In genomic region chr7:45756757-45757156, GRCh38 we compare ENCODE assay signal across 8 cellular contexts.
DNase-seq lines count a peak whose midpoint lies in the region; ATAC-seq and TF ChIP-seq lines count a peak whose summit lies in the region.
"Not testable (repeated sequence)": the region's sequence is repeated elsewhere in the genome, so short reads cannot be mapped to it uniquely, and the experiment has no call there.

No MANE protein-coding gene starts in this region.

- POLR2A ChIA-PET in BJ (lab: Charles Lee); activated B cell treated with CpG ODN at 0.5 μM for 24 hours (lab: Charles Lee): not testable (repeated sequence)

- not testable (repeated sequence) for H3K9me2 ChIP-seq in GM23248 (ENCODE audit: insufficient read depth)

- not testable (repeated sequence) for H3K9me3 Mint-ChIP-seq in activated B cell treated with CpG ODN at 0.5 μM for 24 hours; chondrocyte (ENCODE audit: low read depth); natural killer cell; stimulated activated naive B cell treated with anti-CD40 and anti-IgM and Interleukin-4, amounts not matched to agents 10 μg/mL and 1 μg/mL and 100 μg/mL, for 72 hours

- H2AFZ ChIP-seq in GM23248, result not testable (repeated sequence)

- peaks cover 16% of the 10 kb centered on the region for H3K4me1 ChIP-seq in GM23248 (ENCODE audit: insufficient read depth)

- H3K9me3 ChIP-seq in GM23248 (ENCODE audit: low read depth), result not testable (repeated sequence)

- H3K4me3 ChIP-seq in BJ (ENCODE audit: low read depth, low read length); GM23248: not testable (repeated sequence)

- 66 to 83% methylated on average over 2 of the region's 2 CpGs for WGBS in GM23248 (ENCODE audit: low coverage in 1 of 2, low lambda C conversion rate in 2 of 2, missing lambda C conversion rate in 2 of 2), 2 experiments

- not testable (repeated sequence) for H3K36me3 ChIP-seq in BJ (ENCODE audit: control insufficient read depth, insufficient read depth, low read length)
- H3K36me3 ChIP-seq in GM23248 (ENCODE audit: low read depth), result peaks cover 13% of the 10 kb centered on the region; the same call in 1 of the 2 replicates

- H3K27me3 ChIP-seq in BJ (ENCODE audit: control insufficient read depth, insufficient read depth, low read length); GM23248 (replicated peaks; ENCODE audit: insufficient read depth): not testable (repeated sequence)

- not testable (repeated sequence) for ATAC-seq in activated B cell treated with CpG ODN at 0.5 μM for 24 hours (ENCODE audit: low read depth); natural killer cell; stimulated activated naive B cell treated with anti-CD40 and anti-IgM and Interleukin-4, amounts not matched to agents 10 μg/mL and 1 μg/mL and 100 μg/mL, for 72 hours (replicated peaks)

- H3K4me3 Mint-ChIP-seq in activated B cell treated with CpG ODN at 0.5 μM for 24 hours; chondrocyte (ENCODE audit: unreplicated experiment); natural killer cell: not testable (repeated sequence)
- peak overlapping the region; percentile 39 to 43 for H3K4me3 Mint-ChIP-seq in stimulated activated naive B cell treated with anti-CD40 and anti-IgM and Interleukin-4, amounts not matched to agents 10 μg/mL and 1 μg/mL and 100 μg/mL, for 72 hours

- H4K20me1 ChIP-seq in GM23248 (ENCODE audit: insufficient read depth), result not testable (repeated sequence)

- peaks cover 20% of the 10 kb centered on the region for H3F3A ChIP-seq in GM23248 (ENCODE audit: insufficient read depth)

- intact Hi-C loops in activated B cell treated with CpG ODN at 0.5 μM for 24 hours (cut with micrococcal nuclease), result loop anchor here (2.0 kb wide), 1 partner anchor 98 kb away; no protein-coding TSS in a partner anchor
- intact Hi-C loops in natural killer cell (cut with micrococcal nuclease), result not testable (repeated sequence)

- not testable (repeated sequence) for H3K9ac ChIP-seq in GM23248

- peaks cover 17% of the 10 kb centered on the region for H3K36me3 Mint-ChIP-seq in activated B cell treated with CpG ODN at 0.5 μM for 24 hours (ENCODE audit: low read depth)
- H3K36me3 Mint-ChIP-seq in chondrocyte (ENCODE audit: low read depth); natural killer cell: not testable (repeated sequence)
- peaks cover 13 to 15% of the 10 kb centered on the region in 2 donors for H3K36me3 Mint-ChIP-seq in stimulated activated naive B cell treated with anti-CD40 and anti-IgM and Interleukin-4, amounts not matched to agents 10 μg/mL and 1 μg/mL and 100 μg/mL, for 72 hours

- TF ChIP-seq CTCF in BJ (IDR thresholded peaks at IDR 0.05; ENCODE audit: insufficient read depth, low read depth, low read length) (peak; percentile 30), chondrocyte (IDR thresholded peaks at IDR 0.05) (peak; percentile 74), natural killer cell (IDR thresholded peaks at IDR 0.05) (peak; percentile 27)
- TF ChIP-seq CTCF in activated B cell treated with CpG ODN at 0.5 μM for 24 hours (IDR thresholded peaks at IDR 0.05), result not testable (repeated sequence)

- H3K27me3 Mint-ChIP-seq in activated B cell treated with CpG ODN at 0.5 μM for 24 hours; chondrocyte (ENCODE audit: low read depth); natural killer cell (ENCODE audit: low read depth in 2 of 2); stimulated activated naive B cell treated with anti-CD40 and anti-IgM and Interleukin-4, amounts not matched to agents 10 μg/mL and 1 μg/mL and 100 μg/mL, for 72 hours: not testable (repeated sequence)

- in situ Hi-C loops in GM23248 (cut with MboI), result not testable (repeated sequence)

- H3K79me2 ChIP-seq in GM23248 (ENCODE audit: insufficient read depth), result peaks cover 35% of the 10 kb centered on the region

- peak overlapping the region; percentile 71 for H3K27ac Mint-ChIP-seq in activated B cell treated with CpG ODN at 0.5 μM for 24 hours
- H3K27ac Mint-ChIP-seq in chondrocyte (ENCODE audit: unreplicated experiment), result not testable (repeated sequence)
- peak overlapping the region in 1 of 2 donors; percentile 51 for H3K27ac Mint-ChIP-seq in natural killer cell
- H3K27ac Mint-ChIP-seq in stimulated activated naive B cell treated with anti-CD40 and anti-IgM and Interleukin-4, amounts not matched to agents 10 μg/mL and 1 μg/mL and 100 μg/mL, for 72 hours, result peak overlapping the region; percentile 33

- not testable (repeated sequence) for H3K27ac ChIP-seq in GM23248

- DNase-seq in BJ (ENCODE audit: low read depth); activated B cell treated with CpG ODN at 0.5 μM for 24 hours; chondrocyte (ENCODE audit: low spot score); natural killer cell; stimulated activated naive B cell treated with anti-CD40 and anti-IgM and Interleukin-4, amounts not matched to agents 10 μg/mL and 1 μg/mL and 100 μg/mL, for 72 hours: not testable (repeated sequence)
- DNase-seq in GM23248 (peak; percentile 26), NCI-H2227 (lab: John Stamatoyannopoulos, UW; ENCODE audit: unreplicated experiment) (peak; percentile 2), glomerular visceral epithelial cell (ENCODE audit: extremely low spot score) (peak; percentile 5)

- H3K4me2 ChIP-seq in GM23248 (ENCODE audit: unreplicated experiment), result not testable (repeated sequence)

- H3K4me1 Mint-ChIP-seq in activated B cell treated with CpG ODN at 0.5 μM for 24 hours (peaks cover 13% of the 10 kb centered on the region), chondrocyte (ENCODE audit: low read depth) (peaks cover 20% of the 10 kb centered on the region)
- not testable (repeated sequence) for H3K4me1 Mint-ChIP-seq in natural killer cell
- H3K4me1 Mint-ChIP-seq in stimulated activated naive B cell treated with anti-CD40 and anti-IgM and Interleukin-4, amounts not matched to agents 10 μg/mL and 1 μg/mL and 100 μg/mL, for 72 hours, result peaks cover 6 to 13% of the 10 kb centered on the region in 2 donors

- CTCF ChIA-PET in BJ (lab: Yijun Ruan, JAX); activated B cell treated with CpG ODN at 0.5 μM for 24 hours (lab: Charles Lee): not testable (repeated sequence)
